In genomic region chr2:63346441-63346840, GRCh38 we compare ENCODE assay signal across 5 cellular contexts.
"Had no signal": no experiment of that assay in that cellular context is flagged by ENCODE, and none has a peak within 500 bp of the region (broad histone marks: within the 10 kb centered on the region; RNA-seq: fewer than 3 reads in every experiment).

No MANE protein-coding gene starts in this region.

- ATAC-seq: K562 had no signal

- H3K4me3 ChIP-seq: K562 had no signal

- DNase-seq: GOT3, H7, HCEC 1CT, IMR-90 had no signal
